In the genomic region with DNA sequence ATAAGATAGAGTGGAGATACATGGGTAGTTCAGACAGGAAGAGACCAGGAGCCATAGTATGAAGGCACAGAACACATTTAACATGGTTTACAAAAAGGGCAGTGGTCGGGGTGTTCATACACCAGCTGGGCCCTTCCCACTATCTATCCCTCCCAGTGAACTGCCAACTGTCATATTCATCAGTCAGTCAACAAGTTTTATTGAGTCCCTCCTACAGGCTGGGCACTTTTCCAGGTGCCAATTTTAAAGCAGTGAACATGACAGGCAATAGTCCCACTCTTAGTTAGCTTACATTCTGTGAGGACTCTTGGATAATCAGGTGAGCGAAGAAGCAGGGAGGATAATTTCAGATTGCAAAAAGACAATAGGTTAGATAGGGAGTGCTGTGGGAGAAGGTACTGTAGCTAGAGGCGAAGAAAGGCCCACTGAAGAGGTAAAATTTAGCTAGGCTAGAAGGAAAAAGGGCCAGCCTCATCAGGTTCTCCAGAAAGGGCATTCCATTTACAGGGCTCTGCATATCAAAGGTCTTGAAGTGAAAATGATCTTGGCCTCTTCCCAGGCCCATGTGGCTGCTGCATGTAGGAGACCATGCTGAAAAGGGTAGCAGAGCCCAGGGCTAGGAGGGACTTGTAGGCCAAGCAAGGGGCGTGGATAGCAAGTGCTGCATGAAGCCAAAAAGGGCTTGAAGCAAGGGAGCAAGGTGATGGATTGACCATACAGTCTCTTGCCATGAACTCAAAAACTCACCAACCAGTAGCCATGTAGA, we compare ENCODE assay signal across 1 cellular context.
TF ChIP-seq lines count a peak whose summit lies in the region.

No MANE protein-coding gene starts in this region.

TF ChIP-seq in IMR-90, 13 proteins besides CTCF, POLR2A, EP300 and RAD21 (continued from another document):
- TF ChIP-seq MXI1 (IDR thresholded peaks at IDR 0.05; ENCODE audit: borderline replicate concordance, low read depth, low read length) (no peak), MAFK (IDR thresholded peaks at IDR 0.05; ENCODE audit: low read depth, low read length) (no peak), MAZ (IDR thresholded peaks at IDR 0.05; ENCODE audit: borderline replicate concordance, low read depth, low read length) (no peak)
TF ChIP-seq in IMR-90: peak in this region for 0.
